In the genomic region with DNA sequence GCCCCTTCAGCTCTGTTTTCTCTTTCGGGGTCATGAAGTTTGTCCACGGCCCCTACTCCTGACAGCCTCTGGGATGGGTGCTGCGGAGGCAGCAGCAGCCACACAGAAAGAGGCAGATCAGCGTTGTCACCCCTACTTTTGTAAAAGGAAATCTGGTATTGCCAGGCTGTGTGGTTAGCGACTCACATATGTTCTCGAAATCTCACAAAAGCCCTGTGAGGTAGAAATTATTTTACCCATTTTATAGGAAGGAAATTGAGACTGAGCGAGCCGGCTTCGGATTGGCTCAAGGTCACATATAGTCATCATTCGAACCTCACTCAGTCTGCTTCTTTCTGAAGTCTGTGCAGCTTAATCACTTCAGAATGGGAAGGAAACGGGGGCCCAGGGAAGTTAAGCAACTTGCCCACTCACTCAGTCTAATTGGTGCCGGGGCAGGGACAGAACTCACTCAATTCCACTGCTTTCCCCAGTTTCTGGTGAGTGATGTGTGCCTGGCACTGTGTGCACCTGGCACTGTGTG, we compare ENCODE assay signal across 1 cellular context.
TF ChIP-seq lines count a peak whose summit lies in the region.

No MANE protein-coding gene starts in this region.

TF ChIP-seq in IMR-90, 13 proteins besides CTCF, POLR2A, EP300 and RAD21:
- TF ChIP-seq MAFK (IDR thresholded peaks at IDR 0.05; ENCODE audit: low read depth, low read length) = no peak
- no peak for TF ChIP-seq FOS (IDR thresholded peaks at IDR 0.05; ENCODE audit: low read depth, low read length)
- TF ChIP-seq, protein P1, sequence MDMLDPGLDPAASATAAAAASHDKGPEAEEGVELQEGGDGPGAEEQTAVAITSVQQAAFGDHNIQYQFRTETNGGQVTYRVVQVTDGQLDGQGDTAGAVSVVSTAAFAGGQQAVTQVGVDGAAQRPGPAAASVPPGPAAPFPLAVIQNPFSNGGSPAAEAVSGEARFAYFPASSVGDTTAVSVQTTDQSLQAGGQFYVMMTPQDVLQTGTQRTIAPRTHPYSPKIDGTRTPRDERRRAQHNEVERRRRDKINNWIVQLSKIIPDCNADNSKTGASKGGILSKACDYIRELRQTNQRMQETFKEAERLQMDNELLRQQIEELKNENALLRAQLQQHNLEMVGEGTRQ (IDR thresholded peaks at IDR 0.05; ENCODE audit: low read depth, low read length) = no peak
- TF ChIP-seq MAZ (IDR thresholded peaks at IDR 0.05; ENCODE audit: borderline replicate concordance, low read depth, low read length) = no peak
- TF ChIP-seq, protein P2, sequence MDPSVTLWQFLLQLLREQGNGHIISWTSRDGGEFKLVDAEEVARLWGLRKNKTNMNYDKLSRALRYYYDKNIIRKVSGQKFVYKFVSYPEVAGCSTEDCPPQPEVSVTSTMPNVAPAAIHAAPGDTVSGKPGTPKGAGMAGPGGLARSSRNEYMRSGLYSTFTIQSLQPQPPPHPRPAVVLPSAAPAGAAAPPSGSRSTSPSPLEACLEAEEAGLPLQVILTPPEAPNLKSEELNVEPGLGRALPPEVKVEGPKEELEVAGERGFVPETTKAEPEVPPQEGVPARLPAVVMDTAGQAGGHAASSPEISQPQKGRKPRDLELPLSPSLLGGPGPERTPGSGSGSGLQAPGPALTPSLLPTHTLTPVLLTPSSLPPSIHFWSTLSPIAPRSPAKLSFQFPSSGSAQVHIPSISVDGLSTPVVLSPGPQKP (IDR thresholded peaks at IDR 0.05; ENCODE audit: borderline replicate concordance, low read depth, low read length) = no peak
- TF ChIP-seq NFE2L2 (IDR thresholded peaks at IDR 0.05; ENCODE audit: low read depth, low read length) = no peak
- peak; percentile 38 for TF ChIP-seq RCOR1 (IDR thresholded peaks at IDR 0.05; ENCODE audit: insufficient replicate concordance, low read length)
- TF ChIP-seq SMC3 (IDR thresholded peaks at IDR 0.05; ENCODE audit: low read depth, low read length) = no peak
- TF ChIP-seq CEBPB (IDR thresholded peaks at IDR 0.05; ENCODE audit: low read depth, low read length) = peak; percentile 78
- no peak for TF ChIP-seq RFX5 (IDR thresholded peaks at IDR 0.05; ENCODE audit: low read depth, low read length)
- no peak for TF ChIP-seq CHD1 (IDR thresholded peaks at IDR 0.05; ENCODE audit: low read depth, low read length)
